In the genomic region with DNA sequence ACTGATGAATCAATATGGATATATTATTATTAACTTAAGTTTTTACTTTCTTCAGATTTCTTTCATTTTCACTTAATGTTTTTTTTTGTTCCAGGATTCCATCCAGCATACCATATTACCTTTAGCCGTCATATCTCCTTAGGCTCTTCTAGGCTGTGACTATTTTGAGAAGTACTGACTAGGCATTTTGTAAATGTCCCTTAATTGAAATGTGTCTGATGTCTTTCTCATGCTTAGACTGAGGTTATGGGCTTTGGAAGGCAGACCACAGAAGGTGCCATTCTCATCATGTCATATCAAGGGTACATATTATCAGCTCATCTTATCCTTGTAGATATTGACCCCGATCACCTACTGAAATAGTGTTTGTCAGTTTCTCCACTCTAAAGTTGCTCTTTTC, we compare ENCODE assay signal across 1 cellular context.
TF ChIP-seq lines count a peak whose summit lies in the region.

No MANE protein-coding gene starts in this region.

TF ChIP-seq in K562, 482 proteins besides CTCF, POLR2A, EP300 and RAD21 (continued from another document):
- TF ChIP-seq, protein P1, sequence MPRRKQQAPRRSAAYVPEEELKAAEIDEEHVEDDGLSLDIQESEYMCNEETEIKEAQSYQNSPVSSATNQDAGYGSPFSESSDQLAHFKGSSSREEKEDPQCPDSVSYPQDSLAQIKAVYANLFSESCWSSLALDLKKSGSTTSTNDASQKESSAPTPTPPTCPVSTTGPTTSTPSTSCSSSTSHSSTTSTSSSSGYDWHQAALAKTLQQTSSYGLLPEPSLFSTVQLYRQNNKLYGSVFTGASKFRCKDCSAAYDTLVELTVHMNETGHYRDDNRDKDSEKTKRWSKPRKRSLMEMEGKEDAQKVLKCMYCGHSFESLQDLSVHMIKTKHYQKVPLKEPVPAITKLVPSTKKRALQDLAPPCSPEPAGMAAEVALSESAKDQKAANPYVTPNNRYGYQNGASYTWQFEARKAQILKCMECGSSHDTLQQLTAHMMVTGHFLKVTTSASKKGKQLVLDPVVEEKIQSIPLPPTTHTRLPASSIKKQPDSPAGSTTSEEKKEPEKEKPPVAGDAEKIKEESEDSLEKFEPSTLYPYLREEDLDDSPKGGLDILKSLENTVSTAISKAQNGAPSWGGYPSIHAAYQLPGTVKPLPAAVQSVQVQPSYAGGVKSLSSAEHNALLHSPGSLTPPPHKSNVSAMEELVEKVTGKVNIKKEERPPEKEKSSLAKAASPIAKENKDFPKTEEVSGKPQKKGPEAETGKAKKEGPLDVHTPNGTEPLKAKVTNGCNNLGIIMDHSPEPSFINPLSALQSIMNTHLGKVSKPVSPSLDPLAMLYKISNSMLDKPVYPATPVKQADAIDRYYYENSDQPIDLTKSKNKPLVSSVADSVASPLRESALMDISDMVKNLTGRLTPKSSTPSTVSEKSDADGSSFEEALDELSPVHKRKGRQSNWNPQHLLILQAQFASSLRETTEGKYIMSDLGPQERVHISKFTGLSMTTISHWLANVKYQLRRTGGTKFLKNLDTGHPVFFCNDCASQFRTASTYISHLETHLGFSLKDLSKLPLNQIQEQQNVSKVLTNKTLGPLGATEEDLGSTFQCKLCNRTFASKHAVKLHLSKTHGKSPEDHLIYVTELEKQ (CRISPR knock-in tag; IDR thresholded peaks at IDR 0.05): no peak
- TF ChIP-seq, protein P2, sequence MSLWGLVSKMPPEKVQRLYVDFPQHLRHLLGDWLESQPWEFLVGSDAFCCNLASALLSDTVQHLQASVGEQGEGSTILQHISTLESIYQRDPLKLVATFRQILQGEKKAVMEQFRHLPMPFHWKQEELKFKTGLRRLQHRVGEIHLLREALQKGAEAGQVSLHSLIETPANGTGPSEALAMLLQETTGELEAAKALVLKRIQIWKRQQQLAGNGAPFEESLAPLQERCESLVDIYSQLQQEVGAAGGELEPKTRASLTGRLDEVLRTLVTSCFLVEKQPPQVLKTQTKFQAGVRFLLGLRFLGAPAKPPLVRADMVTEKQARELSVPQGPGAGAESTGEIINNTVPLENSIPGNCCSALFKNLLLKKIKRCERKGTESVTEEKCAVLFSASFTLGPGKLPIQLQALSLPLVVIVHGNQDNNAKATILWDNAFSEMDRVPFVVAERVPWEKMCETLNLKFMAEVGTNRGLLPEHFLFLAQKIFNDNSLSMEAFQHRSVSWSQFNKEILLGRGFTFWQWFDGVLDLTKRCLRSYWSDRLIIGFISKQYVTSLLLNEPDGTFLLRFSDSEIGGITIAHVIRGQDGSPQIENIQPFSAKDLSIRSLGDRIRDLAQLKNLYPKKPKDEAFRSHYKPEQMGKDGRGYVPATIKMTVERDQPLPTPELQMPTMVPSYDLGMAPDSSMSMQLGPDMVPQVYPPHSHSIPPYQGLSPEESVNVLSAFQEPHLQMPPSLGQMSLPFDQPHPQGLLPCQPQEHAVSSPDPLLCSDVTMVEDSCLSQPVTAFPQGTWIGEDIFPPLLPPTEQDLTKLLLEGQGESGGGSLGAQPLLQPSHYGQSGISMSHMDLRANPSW (CRISPR knock-in tag; IDR thresholded peaks at IDR 0.05): no peak
- TF ChIP-seq RB1 (IDR thresholded peaks at IDR 0.05; ENCODE audit: low read depth): no peak
- TF ChIP-seq ZNF717 (CRISPR knock-in tag; IDR thresholded peaks at IDR 0.05): no peak
- no peak for TF ChIP-seq ZBED1 (IDR thresholded peaks at IDR 0.05)
- TF ChIP-seq, protein P3, sequence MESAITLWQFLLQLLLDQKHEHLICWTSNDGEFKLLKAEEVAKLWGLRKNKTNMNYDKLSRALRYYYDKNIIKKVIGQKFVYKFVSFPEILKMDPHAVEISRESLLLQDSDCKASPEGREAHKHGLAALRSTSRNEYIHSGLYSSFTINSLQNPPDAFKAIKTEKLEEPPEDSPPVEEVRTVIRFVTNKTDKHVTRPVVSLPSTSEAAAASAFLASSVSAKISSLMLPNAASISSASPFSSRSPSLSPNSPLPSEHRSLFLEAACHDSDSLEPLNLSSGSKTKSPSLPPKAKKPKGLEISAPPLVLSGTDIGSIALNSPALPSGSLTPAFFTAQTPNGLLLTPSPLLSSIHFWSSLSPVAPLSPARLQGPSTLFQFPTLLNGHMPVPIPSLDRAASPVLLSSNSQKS (CRISPR knock-in tag; IDR thresholded peaks at IDR 0.05): no peak
- no peak for TF ChIP-seq NFATC3 (IDR thresholded peaks at IDR 0.05)
- TF ChIP-seq, protein P4, sequence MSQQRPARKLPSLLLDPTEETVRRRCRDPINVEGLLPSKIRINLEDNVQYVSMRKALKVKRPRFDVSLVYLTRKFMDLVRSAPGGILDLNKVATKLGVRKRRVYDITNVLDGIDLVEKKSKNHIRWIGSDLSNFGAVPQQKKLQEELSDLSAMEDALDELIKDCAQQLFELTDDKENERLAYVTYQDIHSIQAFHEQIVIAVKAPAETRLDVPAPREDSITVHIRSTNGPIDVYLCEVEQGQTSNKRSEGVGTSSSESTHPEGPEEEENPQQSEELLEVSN (IDR thresholded peaks at IDR 0.05; ENCODE audit: borderline replicate concordance in 1 of 2, extremely low read depth in 1 of 2, insufficient read depth in 1 of 2, insufficient read length in 1 of 2, low read depth in 1 of 2, low read length in 1 of 2, poor library complexity in 1 of 2, severe bottlenecking in 1 of 2): no peak
- peak; percentile 43; the same call in 1 of the 2 replicates for TF ChIP-seq C11orf30 (IDR thresholded peaks at IDR 0.05; ENCODE audit: low read depth)
- no peak for TF ChIP-seq SIN3B (IDR thresholded peaks at IDR 0.05; ENCODE audit: low read depth)
- TF ChIP-seq, protein P5, sequence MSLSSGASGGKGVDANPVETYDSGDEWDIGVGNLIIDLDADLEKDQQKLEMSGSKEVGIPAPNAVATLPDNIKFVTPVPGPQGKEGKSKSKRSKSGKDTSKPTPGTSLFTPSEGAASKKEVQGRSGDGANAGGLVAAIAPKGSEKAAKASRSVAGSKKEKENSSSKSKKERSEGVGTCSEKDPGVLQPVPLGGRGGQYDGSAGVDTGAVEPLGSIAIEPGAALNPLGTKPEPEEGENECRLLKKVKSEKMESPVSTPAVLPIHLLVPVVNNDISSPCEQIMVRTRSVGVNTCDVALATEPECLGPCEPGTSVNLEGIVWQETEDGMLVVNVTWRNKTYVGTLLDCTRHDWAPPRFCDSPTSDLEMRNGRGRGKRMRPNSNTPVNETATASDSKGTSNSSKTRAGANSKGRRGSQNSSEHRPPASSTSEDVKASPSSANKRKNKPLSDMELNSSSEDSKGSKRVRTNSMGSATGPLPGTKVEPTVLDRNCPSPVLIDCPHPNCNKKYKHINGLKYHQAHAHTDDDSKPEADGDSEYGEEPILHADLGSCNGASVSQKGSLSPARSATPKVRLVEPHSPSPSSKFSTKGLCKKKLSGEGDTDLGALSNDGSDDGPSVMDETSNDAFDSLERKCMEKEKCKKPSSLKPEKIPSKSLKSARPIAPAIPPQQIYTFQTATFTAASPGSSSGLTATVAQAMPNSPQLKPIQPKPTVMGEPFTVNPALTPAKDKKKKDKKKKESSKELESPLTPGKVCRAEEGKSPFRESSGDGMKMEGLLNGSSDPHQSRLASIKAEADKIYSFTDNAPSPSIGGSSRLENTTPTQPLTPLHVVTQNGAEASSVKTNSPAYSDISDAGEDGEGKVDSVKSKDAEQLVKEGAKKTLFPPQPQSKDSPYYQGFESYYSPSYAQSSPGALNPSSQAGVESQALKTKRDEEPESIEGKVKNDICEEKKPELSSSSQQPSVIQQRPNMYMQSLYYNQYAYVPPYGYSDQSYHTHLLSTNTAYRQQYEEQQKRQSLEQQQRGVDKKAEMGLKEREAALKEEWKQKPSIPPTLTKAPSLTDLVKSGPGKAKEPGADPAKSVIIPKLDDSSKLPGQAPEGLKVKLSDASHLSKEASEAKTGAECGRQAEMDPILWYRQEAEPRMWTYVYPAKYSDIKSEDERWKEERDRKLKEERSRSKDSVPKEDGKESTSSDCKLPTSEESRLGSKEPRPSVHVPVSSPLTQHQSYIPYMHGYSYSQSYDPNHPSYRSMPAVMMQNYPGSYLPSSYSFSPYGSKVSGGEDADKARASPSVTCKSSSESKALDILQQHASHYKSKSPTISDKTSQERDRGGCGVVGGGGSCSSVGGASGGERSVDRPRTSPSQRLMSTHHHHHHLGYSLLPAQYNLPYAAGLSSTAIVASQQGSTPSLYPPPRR (CRISPR knock-in tag; IDR thresholded peaks at IDR 0.05; ENCODE audit: borderline replicate concordance): no peak
- TF ChIP-seq MAFG (tag; conservative IDR thresholded peaks at IDR 0.05): peak; percentile 30; the same call in 1 of the 2 replicates
